ENCODE assay signal across 19 cellular contexts in genomic region chr20:36018208-36018988, GRCh38. TPM values are rescaled to one million over a fixed set of nuclear protein-coding genes. Genes with fewer than 3 reads are reported as not detected.
A peak's percentile ranks its signal among the peaks of the same experiment; 100 is the strongest.
DNase-seq lines count a peak whose midpoint lies in the region; TF ChIP-seq lines count a peak whose summit lies in the region.
"Had no signal": no experiment of that assay in that cellular context is flagged by ENCODE, and none has a peak within 500 bp of the region (broad histone marks: within the 10 kb centered on the region; RNA-seq: fewer than 3 reads in every experiment).

No MANE protein-coding gene starts in this region.

- TF ChIP-seq CTCF in VCaP (conservative IDR thresholded peaks at IDR 0.05): no peak
- TF ChIP-seq CTCF in parathyroid adenoma (IDR thresholded peaks at IDR 0.05): no peak
- no peak for TF ChIP-seq CTCF in GM10248 (IDR thresholded peaks at IDR 0.05; ENCODE audit: control extremely low read depth, extremely low read depth, low read depth, missing control alignments)

- H3K9me3 ChIP-seq in parathyroid adenoma (ENCODE audit: control insufficient read depth, low read length): no peaks in the 10 kb centered on the region
- H3K9me3 ChIP-seq: heart left ventricle, stomach had no signal

- H3K27ac ChIP-seq in VCaP: peak overlapping the region; percentile 19; the same call in 1 of the 2 replicates
- H3K27ac ChIP-seq in parathyroid adenoma: no peak overlapping the region

- CTCF ChIA-PET in GM10248 (lab: Yijun Ruan, JAX): interaction anchor here (0.8 to 1.3 kb wide), 7 partner anchors 9 to 181 kb away, joined by 3 to 8 read pairs (median 3); partner anchors contain the start of gene SCAND1

- no peak overlapping the region for H3K4me2 ChIP-seq in parathyroid adenoma (ENCODE audit: low read length)

- H3K4me1 ChIP-seq in parathyroid adenoma: no peaks in the 10 kb centered on the region

- H3K4me3 ChIP-seq in parathyroid adenoma (ENCODE audit: low read depth, low read length): no peak overlapping the region
- H3K4me3 ChIP-seq: heart left ventricle, stomach had no signal

- no peaks in the 10 kb centered on the region for H3K79me2 ChIP-seq in parathyroid adenoma

- peak overlapping the region; percentile 38 for H2AFZ ChIP-seq in parathyroid adenoma

- H3K9ac ChIP-seq in parathyroid adenoma: no peak overlapping the region

- in situ Hi-C loops in Caki2 (cut with HindIII; ENCODE audit: low pct_unique_long_range_greater_than_20kb, low sequenced_read_pairs): no loop called here

- POLR2A ChIA-PET in GM10248 (lab: Yijun Ruan, JAX): no interaction called here

- H3K27me3 ChIP-seq in parathyroid adenoma (ENCODE audit: control insufficient read depth, insufficient read depth, low read length): no peaks in the 10 kb centered on the region
- H3K27me3 ChIP-seq: heart left ventricle, stomach had no signal

- no peaks in the 10 kb centered on the region for H3K36me3 ChIP-seq in parathyroid adenoma (ENCODE audit: control insufficient read depth, insufficient read depth, low read length)
- H3K36me3 ChIP-seq: heart left ventricle, stomach had no signal

- DNase-seq in Caki2 (ENCODE audit: low read depth) (peak; percentile 46), kidney tubule cell (ENCODE audit: low spot score) (peak; percentile 38), GM10248 (ENCODE audit: extremely low spot score) (no peak), hypothalamus (lab: John Stamatoyannopoulos, UW) (no peak), islet precursor cell (no peak)
- no peak for DNase-seq in activated naive CD4-positive, alpha-beta T cell treated with anti-CD3 and anti-CD28 coated beads, Interleukin-2, amount 50 U/mL, for 16 hours
- DNase-seq: activated CD4-positive, CD25-positive, alpha-beta regulatory T cell; activated effector memory CD4-positive, alpha-beta T cell treated with Interleukin-2 at 50 U/mL for 16 hours; aorta; CD8-positive, alpha-beta memory T cell; cortex of kidney; Karpas-422; NCI-H1436; Right ventricle myocardium superior; T-helper 2 cell had no signal

RNA-seq across cellular contexts. Expression of gene CNBD2, which starts 50.0 kb away (rescaled TPM):
- 2.4 and 6.8 TPM in 2 replicates for total RNA-seq in Caki2 (2014; rRNA removed; shearing (Covaris generic); ENCODE audit: low replicate concordance)

Comparison
In these comparisons a context has a peak if more than half of its experiments do, and no peak if none do; other contexts are left out.
1. DNase-seq: peak in Caki2 (single experiment) and kidney tubule cell (single experiment); none in GM10248 (single experiment), hypothalamus (0 of 51), activated naive CD4-positive, alpha-beta T cell treated with anti-CD3 and anti-CD28 coated beads, Interleukin-2, amount 50 U/mL, for 16 hours (single experiment) and islet precursor cell (single experiment).